26 cellular contexts compared by ENCODE assay signal in genomic region chr5:2889946-2890475, GRCh38.
DNase-seq lines count a peak whose midpoint lies in the region; ATAC-seq, FAIRE-seq and TF ChIP-seq lines count a peak whose summit lies in the region.
"Had no signal": no experiment of that assay in that cellular context is flagged by ENCODE, and none has a peak within 500 bp of the region (broad histone marks: within the 10 kb centered on the region; RNA-seq: fewer than 3 reads in every experiment).

No MANE protein-coding gene starts in this region.

- FAIRE-seq in H1 (lab: Jason Lieb, UNC) (no peak), GM12891 (lab: Jason Lieb, UNC) (no peak)
- FAIRE-seq: D721Med, K562 had no signal

- POLR2A ChIA-PET in H1 (lab: Charles Lee; ENCODE audit: partially characterized antibody), result no interaction called here

- H3K56ac ChIP-seq in H1 (replicated peaks; ENCODE audit: insufficient read length, low read depth, low read length), result no peak overlapping the region

- H3K4me1 Mint-ChIP-seq in activated CD8-positive, alpha-beta memory T cell treated with anti-CD3 and anti-CD28 coated beads, Interleukin-2, amount 10 ng/mL, durations not matched to agents 7 days and 5 days, result no peaks in the 10 kb centered on the region
- no peaks in the 10 kb centered on the region for H3K4me1 Mint-ChIP-seq in progenitor cell of endocrine pancreas (ENCODE audit: low read depth)
- H3K4me1 Mint-ChIP-seq: CD4-positive, CD25-positive, alpha-beta regulatory T cell had no signal

- H2AFZ ChIP-seq in H1 (ENCODE audit: low read length), result 0 out of 2 replicates have a peak overlapping the region, but pooled peaks have one; percentile 47
- no peak overlapping the region for H2AFZ ChIP-seq in mammary epithelial cell (ENCODE audit: low read depth, low read length)

- no peak overlapping the region for H2BK5ac ChIP-seq in H1 (ENCODE audit: low read depth, low read length)

- 86% methylated on average over 15 of the region's 15 CpGs; no CpG with 5 or more reads in 1 of the 2 experiments for WGBS in H1 (ENCODE audit: extremely low coverage in 1 of 2, insufficient coverage in 1 of 2, insufficient read length in 1 of 2, insufficient replicate concordance in 2 of 2, low coverage in 1 of 2, low lambda C conversion rate in 2 of 2, missing lambda C conversion rate in 1 of 2), 2 experiments
- WGBS in mammary epithelial cell (ENCODE audit: low coverage, missing lambda C conversion rate), result 87% methylated on average over 15 of the region's 15 CpGs

- no peak overlapping the region for H2BK12ac ChIP-seq in H1 (ENCODE audit: low read depth, low read length)

- no peak for ATAC-seq in activated CD8-positive, alpha-beta memory T cell treated with anti-CD3 and anti-CD28 coated beads, Interleukin-2, amount 10 ng/mL, durations not matched to agents 7 days and 5 days
- ATAC-seq: K562, PC-3 had no signal

- no peak overlapping the region for H2BK15ac ChIP-seq in H1 (ENCODE audit: low read length)

- H4K8ac ChIP-seq in H1 (ENCODE audit: extremely low read depth, insufficient read depth, low read length), result no peak overlapping the region

- H3K79me2 ChIP-seq in H1 (ENCODE audit: control insufficient read depth in 1 of 2, insufficient read depth in 2 of 2, low read length in 2 of 2) (no peaks in the 10 kb centered on the region), mammary epithelial cell (ENCODE audit: insufficient read depth, low read length) (no peaks in the 10 kb centered on the region)

- no peak overlapping the region for H3K18ac ChIP-seq in H1 (ENCODE audit: extremely low read depth, low read length)

- no peak overlapping the region for H3K23ac ChIP-seq in H1 (ENCODE audit: insufficient read length)

- no peak for TF ChIP-seq EP300 in H1 (IDR thresholded peaks at IDR 0.05; ENCODE audit: borderline replicate concordance in 1 of 2, low read depth in 2 of 2, low read length in 2 of 2)

- H3K27me3 ChIP-seq in H1 (replicated peaks in 1 of 4; ENCODE audit: control insufficient read depth in 3 of 4, extremely low read depth in 1 of 4, insufficient read depth in 3 of 4, low read length in 3 of 4) (no peaks in the 10 kb centered on the region), mammary epithelial cell (ENCODE audit: insufficient read depth, low read length) (no peaks in the 10 kb centered on the region)
- H3K27me3 ChIP-seq: BLaER1 had no signal

- H3K9ac ChIP-seq in H1 (replicated peaks in 1 of 4; ENCODE audit: extremely low read depth in 1 of 4, low read depth in 3 of 4, low read length in 3 of 4) (no peak overlapping the region), mammary epithelial cell (ENCODE audit: insufficient read depth, low read length) (no peak overlapping the region)
- H3K9ac ChIP-seq: BLaER1 had no signal

- no peak overlapping the region for H3K4ac ChIP-seq in H1 (replicated peaks; ENCODE audit: insufficient read length, low read depth, low read length)

- no peak overlapping the region for H2AK5ac ChIP-seq in H1 (ENCODE audit: low read depth, low read length)

- no peaks in the 10 kb centered on the region for H3K27me3 Mint-ChIP-seq in activated CD8-positive, alpha-beta memory T cell treated with anti-CD3 and anti-CD28 coated beads, Interleukin-2, amount 10 ng/mL, durations not matched to agents 7 days and 5 days
- peaks cover 36% of the 10 kb centered on the region for H3K27me3 Mint-ChIP-seq in progenitor cell of endocrine pancreas
- H3K27me3 Mint-ChIP-seq: CD4-positive, CD25-positive, alpha-beta regulatory T cell had no signal

- BruUV-seq in mammary epithelial cell (replicated peaks; lab: Mats Ljungman, UMichigan), result no TSS peak

- H2BK20ac ChIP-seq in H1 (ENCODE audit: low read length), result no peak overlapping the region

- peaks cover 13% of the 10 kb centered on the region for H3K9me3 Mint-ChIP-seq in activated CD8-positive, alpha-beta memory T cell treated with anti-CD3 and anti-CD28 coated beads, Interleukin-2, amount 10 ng/mL, durations not matched to agents 7 days and 5 days (ENCODE audit: low read depth)
- H3K9me3 Mint-ChIP-seq in progenitor cell of endocrine pancreas (ENCODE audit: low read depth), result no peaks in the 10 kb centered on the region

- dilution Hi-C loops in mammary epithelial cell (cut with HindIII; ENCODE audit: low sequenced_read_pairs), result no loop called here

- H3K4me3 ChIP-seq in H1 (ENCODE audit: extremely low read depth in 1 of 4, insufficient read depth in 2 of 4, low read depth in 3 of 4, low read length in 4 of 4) (no peak overlapping the region), mammary epithelial cell (replicated peaks in 1 of 3; ENCODE audit: insufficient read depth in 1 of 3, low read depth in 2 of 3, low read length in 3 of 3) (no peak overlapping the region)
- H3K4me3 ChIP-seq: BLaER1, K562 had no signal

- H3K4me2 ChIP-seq in H1 (ENCODE audit: insufficient read depth in 1 of 2, low read depth in 2 of 2, low read length in 2 of 2) (no peak overlapping the region), mammary epithelial cell (ENCODE audit: insufficient read depth, low read depth, low read length) (no peak overlapping the region)
- H3K4me2 ChIP-seq: BLaER1 had no signal

- CTCF ChIA-PET in activated CD8-positive, alpha-beta memory T cell treated with anti-CD3 and anti-CD28 coated beads, Interleukin-2, amount 10 ng/mL, durations not matched to agents 7 days and 5 days (lab: Charles Lee), result no interaction called here
- CTCF ChIA-PET in H1 (lab: Charles Lee; ENCODE audit: partially characterized antibody) (no interaction called here), mammary epithelial cell (lab: Charles Lee; ENCODE audit: low non-redundant PET) (no interaction called here)

- TF ChIP-seq CTCF in H1 (IDR thresholded peaks at IDR 0.05; ENCODE audit: control extremely low read depth in 1 of 3, insufficient read depth in 1 of 3, low read depth in 1 of 3, low read length in 3 of 3), result no peak
- TF ChIP-seq CTCF in progenitor cell of endocrine pancreas (IDR thresholded peaks at IDR 0.05; ENCODE audit: unreplicated experiment), result no peak
- TF ChIP-seq CTCF in mammary epithelial cell (conservative IDR thresholded peaks at IDR 0.05 in 1 of 2, IDR thresholded peaks at IDR 0.05 in 1 of 2; ENCODE audit: extremely low read depth in 1 of 2, insufficient read depth in 1 of 2, low read depth in 1 of 2, low read length in 2 of 2), result no peak

- no peak overlapping the region for H4K5ac ChIP-seq in H1 (ENCODE audit: insufficient read length, low read depth, low read length)

- H3K14ac ChIP-seq in H1 (ENCODE audit: insufficient read length), result no peak overlapping the region

- H3K27ac Mint-ChIP-seq in activated CD8-positive, alpha-beta memory T cell treated with anti-CD3 and anti-CD28 coated beads, Interleukin-2, amount 10 ng/mL, durations not matched to agents 7 days and 5 days, result no peak overlapping the region
- H3K27ac Mint-ChIP-seq in progenitor cell of endocrine pancreas, result no peak overlapping the region
- H3K27ac Mint-ChIP-seq: CD4-positive, CD25-positive, alpha-beta regulatory T cell; HFFc6 had no signal

- DNase-seq in activated CD8-positive, alpha-beta memory T cell treated with anti-CD3 and anti-CD28 coated beads, Interleukin-2, amount 10 ng/mL, durations not matched to agents 7 days and 5 days, result peak; percentile 22
- no peak for DNase-seq in activated CD8-positive, alpha-beta memory T cell treated with anti-CD3 and anti-CD28 coated beads, Interleukin-2, amount 50 U/mL, for 4 hours
- peak in 1 of 2 experiments; percentile 28 for DNase-seq in H1 (ENCODE audit: low read depth in 1 of 2, low spot score in 2 of 2)
- peak; percentile 4 for DNase-seq in progenitor cell of endocrine pancreas (ENCODE audit: low spot score, unreplicated experiment)
- DNase-seq in ureter (ENCODE audit: low spot score), result peak; percentile 15
- no peak for DNase-seq in pons (ENCODE audit: low spot score)
- DNase-seq in GM12891 (ENCODE audit: insufficient read length, low spot score), result no peak
- no peak for DNase-seq in mammary epithelial cell
- DNase-seq: CD4-positive, CD25-positive, alpha-beta regulatory T cell; H7; HFFc6; Kasumi-1; NCI-H1092 treated with DMSO at 0.1 percent for 48 hours; NCI-H1436; NCI-H187; NCI-H2081 treated with DMSO at 0.1 percent for 48 hours; NCI-H2171 treated with DMSO at 0.1 percent for 48 hours; NCI-H345; NCI-H524; NCI-H82; NK-92 treated with Interleukin-12 subunit alpha and Interleukin-12 subunit beta, amount 100 ng/mL, for 24 hours; PC-3; SHP77 had no signal

- no peak overlapping the region for H3K4me3 Mint-ChIP-seq in activated CD8-positive, alpha-beta memory T cell treated with anti-CD3 and anti-CD28 coated beads, Interleukin-2, amount 10 ng/mL, durations not matched to agents 7 days and 5 days
- no peak overlapping the region for H3K4me3 Mint-ChIP-seq in progenitor cell of endocrine pancreas (ENCODE audit: low read depth)
- H3K4me3 Mint-ChIP-seq: CD4-positive, CD25-positive, alpha-beta regulatory T cell; HFFc6 had no signal

- H4K20me1 ChIP-seq in H1 (replicated peaks in 1 of 2; ENCODE audit: control insufficient read depth in 1 of 2, insufficient read depth in 2 of 2, low read length in 2 of 2) (peaks cover 0 to 7% of the 10 kb centered on the region in 2 experiments), mammary epithelial cell (ENCODE audit: insufficient read depth, low read length) (no peaks in the 10 kb centered on the region)
- H4K20me1 ChIP-seq: BLaER1 had no signal

- TF ChIP-seq RAD21 in H1 (IDR thresholded peaks at IDR 0.05 in 1 of 2, conservative IDR thresholded peaks at IDR 0.05 in 1 of 2; ENCODE audit: low read depth in 2 of 2, low read length in 2 of 2), result no peak

- peaks cover 9% of the 10 kb centered on the region; the same call in 1 of the 2 replicates for H3K23me2 ChIP-seq in H1 (ENCODE audit: low read depth, low read length)

- H3K36me3 Mint-ChIP-seq in activated CD8-positive, alpha-beta memory T cell treated with anti-CD3 and anti-CD28 coated beads, Interleukin-2, amount 10 ng/mL, durations not matched to agents 7 days and 5 days, result no peaks in the 10 kb centered on the region
- no peaks in the 10 kb centered on the region for H3K36me3 Mint-ChIP-seq in progenitor cell of endocrine pancreas (ENCODE audit: insufficient read depth)
- H3K36me3 Mint-ChIP-seq: CD4-positive, CD25-positive, alpha-beta regulatory T cell had no signal

- H2BK120ac ChIP-seq in H1 (replicated peaks; ENCODE audit: low read depth, low read length), result no peak overlapping the region

- TF ChIP-seq POLR2A in H1 (IDR thresholded peaks at IDR 0.05; ENCODE audit: control extremely low read depth in 1 of 2, low read depth in 2 of 2, low read length in 2 of 2), result no peak
- no peak for TF ChIP-seq POLR2A in GM12891 (IDR thresholded peaks at IDR 0.05; ENCODE audit: low read depth, low read length)

- no peaks in the 10 kb centered on the region; a peak in 1 of 7 replicates for H3K4me1 ChIP-seq in H1 (replicated peaks in 1 of 4; ENCODE audit: control insufficient read depth in 3 of 4, insufficient read depth in 4 of 4, low read length in 3 of 4)
- no peaks in the 10 kb centered on the region for H3K4me1 ChIP-seq in mammary epithelial cell (ENCODE audit: insufficient read depth, low read length)
- H3K4me1 ChIP-seq: BLaER1 had no signal

- H3K36me3 ChIP-seq in H1 (ENCODE audit: control insufficient read depth in 2 of 4, insufficient read depth in 4 of 4, low read length in 3 of 4) (no peaks in the 10 kb centered on the region), mammary epithelial cell (ENCODE audit: insufficient read depth, low read length) (no peaks in the 10 kb centered on the region)
- H3K36me3 ChIP-seq: BLaER1 had no signal

- H3K79me1 ChIP-seq in H1 (ENCODE audit: low read depth, low read length), result no peaks in the 10 kb centered on the region

- H3K27ac ChIP-seq in H1 (ENCODE audit: low read depth, low read length), result no peak overlapping the region
- H3K27ac ChIP-seq in mammary epithelial cell (ENCODE audit: insufficient read depth, low read depth, low read length), result no peak overlapping the region
- H3K27ac ChIP-seq: BLaER1 had no signal

- intact Hi-C loops in mammary epithelial cell (cut with micrococcal nuclease), result no loop called here

- in situ Hi-C loops in mammary epithelial cell (cut with MboI; ENCODE audit: low sequenced_read_pairs in 2 of 2), result no loop called here

- no peak overlapping the region for H4K91ac ChIP-seq in H1 (replicated peaks; ENCODE audit: insufficient read length, low read length)

- H3K9me3 ChIP-seq in H1 (ENCODE audit: insufficient read depth in 2 of 2, low read depth in 1 of 2, low read length in 1 of 2) (no peaks in the 10 kb centered on the region), mammary epithelial cell (replicated peaks; ENCODE audit: insufficient read depth, low read length) (peaks cover 11% of the 10 kb centered on the region)
- H3K9me3 ChIP-seq: BLaER1 had no signal

Comparison
In these comparisons a context has a peak if more than half of its experiments do, and no peak if none do; other contexts are left out.
1. DNase-seq: peak in activated CD8-positive, alpha-beta memory T cell treated with anti-CD3 and anti-CD28 coated beads, Interleukin-2, amount 10 ng/mL, durations not matched to agents 7 days and 5 days (single experiment), progenitor cell of endocrine pancreas (single experiment) and ureter (single experiment); none in activated CD8-positive, alpha-beta memory T cell treated with anti-CD3 and anti-CD28 coated beads, Interleukin-2, amount 50 U/mL, for 4 hours (single experiment), pons (single experiment), GM12891 (single experiment) and mammary epithelial cell (single experiment).